ENCODE assay signal across 9 cellular contexts in genomic region chr20:35226775-35227681, GRCh38. TPM values are rescaled to one million over a fixed set of nuclear protein-coding genes. Genes with fewer than 3 reads are reported as not detected.
A peak's percentile ranks its signal among the peaks of the same experiment; 100 is the strongest.
DNase-seq lines count a peak whose midpoint lies in the region; ATAC-seq, FAIRE-seq and TF ChIP-seq lines count a peak whose summit lies in the region.
"Had no signal": no experiment of that assay in that cellular context is flagged by ENCODE, and none has a peak within 500 bp of the region (broad histone marks: within the 10 kb centered on the region; RNA-seq: fewer than 3 reads in every experiment).

No MANE protein-coding gene starts in this region.

- peaks cover 14% of the 10 kb centered on the region for H3K27me3 ChIP-seq in fibroblast of lung (ENCODE audit: control insufficient read depth, insufficient read depth, low read length)
- peaks cover 22% of the 10 kb centered on the region for H3K27me3 ChIP-seq in neural cell (ENCODE audit: insufficient read depth, low read depth, low read length)
- H3K27me3 ChIP-seq in thymus (ENCODE audit: control insufficient read depth, insufficient read depth): peaks cover 29% of the 10 kb centered on the region

- H3K4me2 ChIP-seq in fibroblast of lung (ENCODE audit: extremely low read depth, insufficient read depth, low read length) (peak overlapping the region; percentile 48), neural cell (ENCODE audit: low read length) (peak overlapping the region; percentile 81)

- DNase-seq in GM12891 (ENCODE audit: insufficient read length, low spot score) (peak; percentile 42), NCI-H526 treated with DMSO at 0.1 percent for 48 hours (lab: John Stamatoyannopoulos, UW) (peak; percentile 48), fibroblast of lung (ENCODE audit: low read depth in 2 of 2) (peak; percentile 37 to 56)
- DNase-seq in activated T-cell treated with anti-CD3 and anti-CD28 coated beads, Interleukin-2, amount 50 U/mL, for 48 hours: peak; percentile 64 to 67

- H3K9me3 ChIP-seq in fibroblast of lung (ENCODE audit: control insufficient read depth, insufficient read depth, low read depth, low read length): no peaks in the 10 kb centered on the region
- H3K9me3 ChIP-seq in neural cell (ENCODE audit: low read length): no peaks in the 10 kb centered on the region
- H3K9me3 ChIP-seq in thymus (ENCODE audit: control insufficient read depth): no peaks in the 10 kb centered on the region

- TF ChIP-seq EP300 in neural cell (conservative IDR thresholded peaks at IDR 0.05; ENCODE audit: poor library complexity, severe bottlenecking): peak; percentile 51

- TF ChIP-seq RAD21 in neural cell (conservative IDR thresholded peaks at IDR 0.05): no peak

- H3K4me3 ChIP-seq in fibroblast of lung (replicated peaks in 1 of 4; ENCODE audit: control extremely low read depth in 1 of 4, insufficient read depth in 1 of 4, low read depth in 3 of 4, low read length in 4 of 4) (peak overlapping the region in 2 of 4 experiments; percentile 28), neural cell (ENCODE audit: low read length) (peak overlapping the region; percentile 70), thymus (ENCODE audit: low read length) (peak overlapping the region; percentile 44)

- H3K9me2 ChIP-seq in neural cell (ENCODE audit: insufficient read depth, low read length): no peaks in the 10 kb centered on the region

- no peak for TF ChIP-seq POLR2A in GM12891 (IDR thresholded peaks at IDR 0.05; ENCODE audit: low read depth, low read length)

- no peak overlapping the region for H2AFZ ChIP-seq in fibroblast of lung (ENCODE audit: low read length)
- peak overlapping the region; percentile 54 for H2AFZ ChIP-seq in neural cell (ENCODE audit: low read depth, low read length)

- 8% methylated on average over 91 of the region's 91 CpGs for WGBS in thymus

- H3K9ac ChIP-seq in fibroblast of lung (ENCODE audit: insufficient read depth, low read length) (no peak overlapping the region), neural cell (ENCODE audit: low read length) (peak overlapping the region; percentile 82)

- H3K4me1 ChIP-seq in fibroblast of lung (ENCODE audit: control insufficient read depth, extremely low read depth, insufficient read depth, low read length) (no peaks in the 10 kb centered on the region), thymus (ENCODE audit: control insufficient read depth, insufficient read depth, low read length) (no peaks in the 10 kb centered on the region)

- no peak for TF ChIP-seq CTCF in fibroblast of lung (conservative IDR thresholded peaks at IDR 0.05 in 1 of 2, IDR thresholded peaks at IDR 0.05 in 1 of 2; ENCODE audit: low read depth in 1 of 2, low read length in 2 of 2)
- no peak for TF ChIP-seq CTCF in neural cell (IDR thresholded peaks at IDR 0.05; ENCODE audit: poor library complexity, severe bottlenecking)

- H3K79me2 ChIP-seq in fibroblast of lung (ENCODE audit: control insufficient read depth, insufficient read depth, low read length) (no peaks in the 10 kb centered on the region), neural cell (replicated peaks; ENCODE audit: insufficient read depth, low read length) (peaks cover 7% of the 10 kb centered on the region)

- ATAC-seq in GM21737 (IDR thresholded peaks at IDR 0.05; ENCODE audit: unreplicated experiment) (no peak), GM21360 (IDR thresholded peaks at IDR 0.05; ENCODE audit: unreplicated experiment) (no peak)

- H3K36me3 ChIP-seq in fibroblast of lung (ENCODE audit: control insufficient read depth, insufficient read depth, low read length): no peaks in the 10 kb centered on the region
- no peaks in the 10 kb centered on the region for H3K36me3 ChIP-seq in neural cell (ENCODE audit: insufficient read depth, low read length)
- H3K36me3 ChIP-seq in thymus (ENCODE audit: control insufficient read depth, insufficient read depth): no peaks in the 10 kb centered on the region

- no peak for FAIRE-seq in GM12891 (lab: Jason Lieb, UNC)

- H4K20me1 ChIP-seq in fibroblast of lung (ENCODE audit: control insufficient read depth, extremely low read depth, insufficient read depth, low read length) (no peaks in the 10 kb centered on the region), neural cell (ENCODE audit: insufficient read depth) (no peaks in the 10 kb centered on the region)

- peaks cover 9% of the 10 kb centered on the region for H3F3A ChIP-seq in neural cell (ENCODE audit: insufficient read depth, low read length, poor library complexity, severe bottlenecking)

- H3K27ac ChIP-seq in fibroblast of lung (ENCODE audit: insufficient read depth, low read length): no peak overlapping the region
- peak overlapping the region; percentile 81 for H3K27ac ChIP-seq in neural cell (ENCODE audit: low read length)
- H3K27ac ChIP-seq in thymus (ENCODE audit: low read depth): no peak overlapping the region

TF ChIP-seq in GM12891, 5 proteins besides CTCF, POLR2A, EP300 and RAD21:
- no peak for TF ChIP-seq SPI1 (IDR thresholded peaks at IDR 0.05; ENCODE audit: low read depth, low read length)

TF ChIP-seq in neural cell, 6 proteins besides CTCF, POLR2A, EP300 and RAD21:
- peak; percentile 62 for TF ChIP-seq MXI1 (conservative IDR thresholded peaks at IDR 0.05; ENCODE audit: poor library complexity, severe bottlenecking)
- TF ChIP-seq TAF1 (IDR thresholded peaks at IDR 0.05; ENCODE audit: low read depth): peak; percentile 20
- peak; percentile 63 for TF ChIP-seq POLR2AphosphoS5 (IDR thresholded peaks at IDR 0.05)
- no peak for TF ChIP-seq SMC3 (conservative IDR thresholded peaks at IDR 0.05; ENCODE audit: poor library complexity)
- TF ChIP-seq REST (IDR thresholded peaks at IDR 0.05; ENCODE audit: borderline replicate concordance): peak; percentile 89

RNA-seq across cellular contexts. Expression of gene MMP24, which starts 0.5 kb away (rescaled TPM):
- 0.17 TPM for polyA plus RNA-seq in GM12891 (2012; ENCODE audit: low read depth, missing spikeins)
- total RNA-seq in fibroblast of lung: under 0.01 and 0.17 TPM in 2 replicates
- polyA plus RNA-seq in fibroblast of lung (0.21 and 0.49 TPM in 2 replicates), neural cell (57.4 and 68.9 TPM in 2 replicates), thymus (0.11 TPM)
- polyA plus RNA-seq in fibroblast of lung (2012): 0.33 and 0.59 TPM in 2 replicates
- polyA minus RNA-seq in fibroblast of lung (ENCODE audit: low replicate concordance) (0.63 and 2.6 TPM in 2 replicates), neural cell (127 and 135 TPM in 2 replicates)
- total RNA-seq: T-helper 2 cell treated with Interferon-gamma antibody and Interleukin-4, amounts not matched to agents 100 ng/mL and 5 ng/mL, for 36 hours had no signal

RNA-seq across cellular contexts. Expression of gene MMP24OS, which starts 50.9 kb away (rescaled TPM):
- polyA plus RNA-seq in GM12891 (2012; ENCODE audit: low read depth, missing spikeins): 31.0 TPM
- total RNA-seq in fibroblast of lung: 24.4 and 30.1 TPM in 2 replicates
- 40.4 and 44.1 TPM in 2 replicates for polyA plus RNA-seq in fibroblast of lung
- 130 and 146 TPM in 2 replicates for polyA plus RNA-seq in fibroblast of lung (2012)
- polyA minus RNA-seq in fibroblast of lung (ENCODE audit: low replicate concordance): 123 and 159 TPM in 2 replicates
- 7.7 and 8.3 TPM in 2 replicates for polyA plus RNA-seq in neural cell
- 4.9 and 6.7 TPM in 2 replicates for polyA minus RNA-seq in neural cell
- 32.0 TPM for polyA plus RNA-seq in thymus

RNA-seq across cellular contexts. Expression of gene PROCR, which starts 55.2 kb away (rescaled TPM):
- polyA plus RNA-seq in GM12891 (2012; ENCODE audit: low read depth, missing spikeins): 6.8 TPM
- 46.0 and 50.5 TPM in 2 replicates for total RNA-seq in fibroblast of lung
- polyA plus RNA-seq in fibroblast of lung: 24.5 and 33.5 TPM in 2 replicates
- 26.1 and 36.7 TPM in 2 replicates for polyA plus RNA-seq in fibroblast of lung (2012)
- polyA minus RNA-seq in fibroblast of lung (ENCODE audit: low replicate concordance): 18.0 and 18.1 TPM in 2 replicates
- 0.30 TPM in 1 of 2 replicates, not detected in the other for polyA plus RNA-seq in neural cell
- polyA minus RNA-seq in neural cell: not detected in 2 replicates
- polyA plus RNA-seq in thymus: 7.8 TPM

RNA-seq across cellular contexts. Expression of gene EIF6, which starts 57.5 kb away (rescaled TPM):
- polyA plus RNA-seq in GM12891 (2012; ENCODE audit: low read depth, missing spikeins): 88.4 TPM
- 111 and 117 TPM in 2 replicates for total RNA-seq in fibroblast of lung
- polyA plus RNA-seq in fibroblast of lung (156 and 187 TPM in 2 replicates), neural cell (143 and 154 TPM in 2 replicates), thymus (88.6 TPM)
- polyA plus RNA-seq in fibroblast of lung (2012): 192 and 254 TPM in 2 replicates
- polyA minus RNA-seq in fibroblast of lung (ENCODE audit: low replicate concordance) (322 and 439 TPM in 2 replicates), neural cell (66.2 and 73.3 TPM in 2 replicates)

Comparison
In these comparisons a context has a peak if more than half of its experiments do, and no peak if none do; other contexts are left out.
1. RNA of gene MMP24, which starts 0.5 kb away (polyA plus RNA-seq): 57.4 to 68.9 TPM in neural cell; 0.21 to 0.59 TPM in fibroblast of lung and 0.11 TPM in thymus (single experiment); every median in the first group is over 10 times any median in the second.
2. Peak in every context shown above with its lines, with median percentiles within 50 percentile points of each other: DNase-seq.